In genomic region chr7:155297517-155298287, GRCh38 we compare ENCODE assay signal across 8 cellular contexts. TPM values are rescaled to one million over a fixed set of nuclear protein-coding genes. Genes with fewer than 3 reads are reported as not detected.
A peak's percentile ranks its signal among the peaks of the same experiment; 100 is the strongest.
DNase-seq lines count a peak whose midpoint lies in the region; ATAC-seq and TF ChIP-seq lines count a peak whose summit lies in the region.

TSS of gene INSIG1 (plus strand) at chr7:155297878. CDS start at chr7:155298286, 408 bp downstream.

- intact Hi-C loops in tibial artery (cut with DNase I; ENCODE audit: low total_unique reads): loop anchor here (1.0 to 10.0 kb wide), 3 partner anchors 39 to 295 kb away; partner anchors contain the start of gene PAXIP1

- ATAC-seq in activated naive CD4-positive, alpha-beta T cell treated with anti-CD3 and anti-CD28 coated beads, Interleukin-2, amount 50 U/mL, for 72 hours: peak; percentile 48 to 73

- H3K4me1 ChIP-seq in parathyroid adenoma (peaks cover 4% of the 10 kb centered on the region), tibial artery (peaks cover 0 to 27% (median 20%) of the 10 kb centered on the region in 4 donors)

- H3K4me3 ChIP-seq in GM08714 (ENCODE audit: low read length): peak within 1 kb of the TSS; percentile 82
- peak within 1 kb of the TSS; percentile 79 for H3K4me3 ChIP-seq in NB4 (ENCODE audit: low read depth, low read length)
- H3K4me3 ChIP-seq in parathyroid adenoma (ENCODE audit: low read depth, low read length): peak within 1 kb of the TSS; percentile 75
- peak within 1 kb of the TSS; percentile 89 to 98 for H3K4me3 ChIP-seq in tibial artery

- H3K79me2 ChIP-seq in parathyroid adenoma: peaks cover 2% of the 10 kb centered on the region

- H3K27ac ChIP-seq in parathyroid adenoma: peak within 1 kb of the TSS; percentile 82
- peak within 1 kb of the TSS; percentile 88 to 92 for H3K27ac ChIP-seq in tibial artery

- no peak within 1 kb of the TSS for H3K9ac ChIP-seq in parathyroid adenoma

- no peaks in the 10 kb centered on the region for H3K27me3 ChIP-seq in parathyroid adenoma (ENCODE audit: control insufficient read depth, insufficient read depth, low read length)
- no peaks in the 10 kb centered on the region for H3K27me3 ChIP-seq in tibial artery

- peak within 1 kb of the TSS; percentile 90 for H2AFZ ChIP-seq in parathyroid adenoma

- peak within 1 kb of the TSS; percentile 89 for H3K4me3 Mint-ChIP-seq in HFFc6

- H3K27me3 Mint-ChIP-seq in HFFc6 (ENCODE audit: insufficient read depth): peaks cover 3% of the 10 kb centered on the region

- no peaks in the 10 kb centered on the region for H3K9me3 Mint-ChIP-seq in HFFc6
- H3K9me3 Mint-ChIP-seq in activated naive CD4-positive, alpha-beta T cell treated with anti-CD3 and anti-CD28 coated beads, Interleukin-2, amount 50 U/mL, for 72 hours: no peaks in the 10 kb centered on the region

- peaks cover 25% of the 10 kb centered on the region for H3K4me1 Mint-ChIP-seq in HFFc6 (ENCODE audit: low read depth)

- peak within 1 kb of the TSS; percentile 87 for H3K27ac Mint-ChIP-seq in HFFc6
- peak within 1 kb of the TSS; percentile 96 to 99 for H3K27ac Mint-ChIP-seq in activated naive CD4-positive, alpha-beta T cell treated with anti-CD3 and anti-CD28 coated beads, Interleukin-2, amount 50 U/mL, for 72 hours

- peaks cover 4% of the 10 kb centered on the region; the same call in 1 of the 2 replicates for H3K36me3 Mint-ChIP-seq in HFFc6 (ENCODE audit: low read depth)
- H3K36me3 Mint-ChIP-seq in activated naive CD4-positive, alpha-beta T cell treated with anti-CD3 and anti-CD28 coated beads, Interleukin-2, amount 50 U/mL, for 72 hours: peaks cover 25 to 28% of the 10 kb centered on the region in 2 donors

- peak within 1 kb of the TSS; percentile 96 for H3K4me2 ChIP-seq in parathyroid adenoma (ENCODE audit: low read length)

- TF ChIP-seq CTCF in HFFc6 (IDR thresholded peaks at IDR 0.05) (no peak), NB4 (IDR thresholded peaks at IDR 0.05; ENCODE audit: low read depth, low read length) (no peak), parathyroid adenoma (IDR thresholded peaks at IDR 0.05) (no peak), tibial artery (IDR thresholded peaks at IDR 0.05) (peak in 1 of 2 experiments; percentile 20)

- H3K36me3 ChIP-seq in parathyroid adenoma (ENCODE audit: control insufficient read depth, insufficient read depth, low read length) (no peaks in the 10 kb centered on the region), tibial artery (peaks cover 0 to 6% (median 0%) of the 10 kb centered on the region in 3 donors)

- H3K9me3 ChIP-seq in parathyroid adenoma (ENCODE audit: control insufficient read depth, low read length) (no peaks in the 10 kb centered on the region), tibial artery (no peaks in the 10 kb centered on the region)

- TF ChIP-seq POLR2A in NB4 (IDR thresholded peaks at IDR 0.05; ENCODE audit: extremely low read depth, insufficient read length): peak; percentile 97

- DNase-seq in HFFc6 (peak; percentile 84), NB4 (ENCODE audit: low read depth) (peak; percentile 96), SKM-1 (lab: John Stamatoyannopoulos, UW; ENCODE audit: unreplicated experiment) (peak; percentile 32), glomerular visceral epithelial cell (ENCODE audit: extremely low spot score) (peak; percentile 95), tibial artery (peak; percentile 85 to 95)
- peak; percentile 96 to 97 for DNase-seq in activated naive CD4-positive, alpha-beta T cell treated with anti-CD3 and anti-CD28 coated beads, Interleukin-2, amount 50 U/mL, for 72 hours (ENCODE audit: low spot score in 2 of 2)

RNA-seq across cellular contexts. Expression of gene INSIG1, which starts in this region (rescaled TPM):
- total RNA-seq in HFFc6 (2021; fragmentation: NEBNext Ultra II Directional; extraction: Animal tissue kit (Norgen Biotek cat#: 25700)): 10 to 100 TPM in 3 of 6 experiments, 1 to 10 TPM in 3; 7.1 to 11.0 (median 9.9) TPM
- total RNA-seq in activated naive CD4-positive, alpha-beta T cell treated with anti-CD3 and anti-CD28 coated beads, Interleukin-2, amount 50 U/mL, for 72 hours: 10 to 100 TPM; 68.9 to 94.0 TPM

Comparison
In these comparisons a context has a peak if more than half of its experiments do, and no peak if none do; other contexts are left out.
1. Peak in every context shown above with its lines: DNase-seq, ATAC-seq, H3K4me3 ChIP-seq and H3K27ac ChIP-seq.
2. RNA of gene INSIG1 (total RNA-seq): 68.9 to 94.0 TPM in activated naive CD4-positive, alpha-beta T cell treated with anti-CD3 and anti-CD28 coated beads, Interleukin-2, amount 50 U/mL, for 72 hours; 7.1 to 11.0 TPM in HFFc6; every median in the first group is over 4 times any median in the second.
3. DNase-seq: peak in every context shown above with its lines; median percentile 96 in activated naive CD4-positive, alpha-beta T cell treated with anti-CD3 and anti-CD28 coated beads, Interleukin-2, amount 50 U/mL, for 72 hours; 96 in NB4; 95 in glomerular visceral epithelial cell; 90 in tibial artery; 84 in HFFc6; 32 in SKM-1.